12 cellular contexts compared by ENCODE assay signal in genomic region chr11:79087238-79087956, GRCh38.
DNase-seq lines count a peak whose midpoint lies in the region; FAIRE-seq and TF ChIP-seq lines count a peak whose summit lies in the region.
"Had no signal": no experiment of that assay in that cellular context is flagged by ENCODE, and none has a peak within 500 bp of the region (broad histone marks: within the 10 kb centered on the region; RNA-seq: fewer than 3 reads in every experiment).

No MANE protein-coding gene starts in this region.

- H3K4me3 ChIP-seq in AG10803 (ENCODE audit: low read length) = no peak overlapping the region
- H3K4me3 ChIP-seq in endothelial cell of umbilical vein (replicated peaks in 1 of 3; ENCODE audit: insufficient read depth in 1 of 3, low read depth in 1 of 3, low read length in 3 of 3) = no peak overlapping the region
- H3K4me3 ChIP-seq in mesodermal cell (ENCODE audit: extremely low read depth, insufficient read depth, low read length, poor library complexity, severe bottlenecking) = no peak overlapping the region
- no peak overlapping the region for H3K4me3 ChIP-seq in WERI-Rb-1 (ENCODE audit: low read depth, low read length)

- no peaks in the 10 kb centered on the region for H3K9me1 ChIP-seq in endothelial cell of umbilical vein (replicated peaks; ENCODE audit: control insufficient read depth, extremely low read depth, insufficient read depth, low read length)

- WGBS in mesodermal cell (ENCODE audit: insufficient coverage in 2 of 2), 2 experiments = 33 to 40% methylated on average over 6 to 9 of the region's 9 CpGs

- no peaks in the 10 kb centered on the region for H3K36me3 ChIP-seq in endothelial cell of umbilical vein (ENCODE audit: control insufficient read depth in 2 of 2, extremely low read depth in 1 of 2, insufficient read depth in 2 of 2, low read length in 2 of 2)
- no peaks in the 10 kb centered on the region for H3K36me3 ChIP-seq in mesodermal cell (ENCODE audit: control insufficient read depth, insufficient read depth, low read length)
- H3K36me3 ChIP-seq in WERI-Rb-1 = no peaks in the 10 kb centered on the region

- CTCF ChIA-PET in endothelial cell of umbilical vein (lab: Charles Lee) = interaction anchor here (0.8 to 6.7 kb wide), 18 partner anchors 9 to 442 kb away, joined by 3 to 81 read pairs (median 4); no protein-coding TSS in a partner anchor

- dilution Hi-C loops in endothelial cell of umbilical vein (cut with MboI; ENCODE audit: extremely low pct_ligation_motif_present, low sequenced_read_pairs) = no loop called here

- intact Hi-C loops in endothelial cell of umbilical vein (cut with micrococcal nuclease) = loop anchor here (1.0 kb wide), 1 partner anchor 69 kb away; no protein-coding TSS in a partner anchor

- H3K79me2 ChIP-seq in endothelial cell of umbilical vein (ENCODE audit: control insufficient read depth, insufficient read depth, low read length) = no peaks in the 10 kb centered on the region

- BruUV-seq in endothelial cell of umbilical vein (replicated peaks; lab: Mats Ljungman, UMichigan) = no TSS peak

- H3K27ac ChIP-seq in endothelial cell of umbilical vein (ENCODE audit: insufficient read depth, low read depth, low read length) (peak overlapping the region; percentile 30), mesodermal cell (ENCODE audit: low read depth, low read length, severe bottlenecking) (peak overlapping the region; percentile 99), WERI-Rb-1 (no peak overlapping the region)

- no peaks in the 10 kb centered on the region for H4K20me1 ChIP-seq in endothelial cell of umbilical vein (replicated peaks; ENCODE audit: control insufficient read depth, extremely low read depth, insufficient read depth, low read length)

- peaks cover 20% of the 10 kb centered on the region for H3K4me1 ChIP-seq in endothelial cell of umbilical vein (ENCODE audit: control insufficient read depth, extremely low read depth, insufficient read depth, low read length)
- peaks cover 42% of the 10 kb centered on the region for H3K4me1 ChIP-seq in mesodermal cell (ENCODE audit: control insufficient read depth, insufficient read depth, low read length, poor library complexity, severe bottlenecking)

- peak overlapping the region; percentile 51 for H3K4me2 ChIP-seq in endothelial cell of umbilical vein (ENCODE audit: insufficient read depth, low read length)

- H3K9ac ChIP-seq in endothelial cell of umbilical vein (replicated peaks; ENCODE audit: extremely low read depth, insufficient read depth, low read length) = peak overlapping the region; percentile 41

- H3K27me3 ChIP-seq in endothelial cell of umbilical vein (ENCODE audit: control insufficient read depth in 2 of 2, insufficient read depth in 2 of 2, low read length in 2 of 2) (no peaks in the 10 kb centered on the region), WERI-Rb-1 (ENCODE audit: insufficient read depth, low read depth, severe bottlenecking) (no peaks in the 10 kb centered on the region)

- DNase-seq in AG10803 (ENCODE audit: low read depth) (peak; percentile 85), M059J (ENCODE audit: low read depth) (peak; percentile 63), endothelial cell of umbilical vein (ENCODE audit: low read depth, low spot score) (peak; percentile 76), WERI-Rb-1 (no peak), AML-193 (lab: John Stamatoyannopoulos, UW) (no peak), NCI-H526 (lab: John Stamatoyannopoulos, UW) (no peak)
- no peak for DNase-seq in activated CD4-positive, alpha-beta T cell treated with anti-CD3 and anti-CD28 coated beads for 48 hours
- DNase-seq: activated CD4-positive, alpha-beta T cell treated with anti-CD3 and anti-CD28 coated beads, Interleukin-2, amount 50 U/mL, for 4 hours; CD8-positive, alpha-beta memory T cell; stimulated activated CD4-positive, alpha-beta T cell treated with anti-CD3 and anti-CD28 coated beads, Interleukin-12 subunit alpha, Interleukin-12 subunit beta, amount 100 ng/mL, for 4 hours had no signal

- POLR2A ChIA-PET in endothelial cell of umbilical vein (lab: Charles Lee) = no interaction called here

- H3K9me3 ChIP-seq in endothelial cell of umbilical vein (replicated peaks; ENCODE audit: control insufficient read depth, insufficient read depth, low read length) (no peaks in the 10 kb centered on the region), mesodermal cell (ENCODE audit: control insufficient read depth, low read length) (no peaks in the 10 kb centered on the region), WERI-Rb-1 (ENCODE audit: severe bottlenecking) (no peaks in the 10 kb centered on the region)

- peak overlapping the region; percentile 82 for H2AFZ ChIP-seq in endothelial cell of umbilical vein (ENCODE audit: low read depth, low read length)

- no peak for TF ChIP-seq CTCF in AG10803 (conservative IDR thresholded peaks at IDR 0.05; ENCODE audit: low read length)
- no peak for TF ChIP-seq CTCF in endothelial cell of umbilical vein (IDR thresholded peaks at IDR 0.05; ENCODE audit: extremely low read depth in 1 of 2, insufficient read depth in 1 of 2, low read depth in 1 of 2, low read length in 2 of 2)
- no peak for TF ChIP-seq CTCF in WERI-Rb-1 (IDR thresholded peaks at IDR 0.05; ENCODE audit: low read depth, low read length)

- no peak for TF ChIP-seq POLR2A in endothelial cell of umbilical vein (IDR thresholded peaks at IDR 0.05; ENCODE audit: low read depth, low read length)

- peak; percentile 79 for FAIRE-seq in endothelial cell of umbilical vein (lab: Jason Lieb, UNC)
- FAIRE-seq: islet of Langerhans had no signal

TF ChIP-seq in endothelial cell of umbilical vein, 7 proteins besides CTCF, POLR2A, EP300 and RAD21:
- TF ChIP-seq EZH2 (IDR thresholded peaks at IDR 0.05; ENCODE audit: borderline replicate concordance, low read depth, low read length, severe bottlenecking) (no peak), MYC (IDR thresholded peaks at IDR 0.05; ENCODE audit: low read depth, low read length) (no peak), POLR2AphosphoS5 (IDR thresholded peaks at IDR 0.05; ENCODE audit: insufficient read depth, low read depth, low read length) (peak; percentile 74), JUN (IDR thresholded peaks at IDR 0.05; ENCODE audit: borderline replicate concordance, insufficient read depth, insufficient read length, low read depth) (peak; percentile 24), FOS (IDR thresholded peaks at IDR 0.05; ENCODE audit: borderline replicate concordance, insufficient read depth, low read length) (peak; percentile 57), GATA2 (IDR thresholded peaks at IDR 0.05; ENCODE audit: insufficient read depth, insufficient read length, low read depth, low read length) (no peak), MAX (IDR thresholded peaks at IDR 0.05; ENCODE audit: insufficient read depth, insufficient read length) (no peak)

Comparison
In these comparisons a context has a peak if more than half of its experiments do, and no peak if none do; other contexts are left out.
1. DNase-seq: peak in AG10803 (single experiment), M059J (single experiment) and endothelial cell of umbilical vein (single experiment); none in WERI-Rb-1 (single experiment), activated CD4-positive, alpha-beta T cell treated with anti-CD3 and anti-CD28 coated beads for 48 hours (single experiment), AML-193 (0 of 2) and NCI-H526 (0 of 2).